Comparison of ENCODE assay signal across 24 cellular contexts in genomic region chr2:15670981-15671380, GRCh38.
DNase-seq lines count a peak whose midpoint lies in the region; ATAC-seq and TF ChIP-seq lines count a peak whose summit lies in the region.
"Had no signal": no experiment of that assay in that cellular context is flagged by ENCODE, and none has a peak within 500 bp of the region (broad histone marks: within the 10 kb centered on the region; RNA-seq: fewer than 3 reads in every experiment).

No MANE protein-coding gene starts in this region.

- H3K9me3 ChIP-seq in WERI-Rb-1 (ENCODE audit: severe bottlenecking): peaks cover 5% of the 10 kb centered on the region
- H3K9me3 ChIP-seq in neuronal stem cell (replicated peaks in 1 of 2; ENCODE audit: control insufficient read depth in 2 of 2, insufficient read depth in 1 of 2, low read depth in 1 of 2, low read length in 2 of 2): peaks cover 0 to 3% of the 10 kb centered on the region in 2 donors
- no peaks in the 10 kb centered on the region for H3K9me3 ChIP-seq in Karpas-422 (ENCODE audit: low read length)
- H3K9me3 ChIP-seq: BE2C, BLaER1 had no signal

- no peak overlapping the region for H4K8ac ChIP-seq in neuronal stem cell (ENCODE audit: low read depth, low read length)

- WGBS in neuronal stem cell (ENCODE audit: extremely low coverage in 2 of 2, insufficient read length in 2 of 2, insufficient replicate concordance in 1 of 2), 2 donors: no CpG with 5 or more reads among the region's 2 CpGs

- no peak overlapping the region for H2BK5ac ChIP-seq in neuronal stem cell (ENCODE audit: low read length)

- no peak overlapping the region for H2BK12ac ChIP-seq in neuronal stem cell (ENCODE audit: low read length)

- intact Hi-C loops in posterior vena cava (cut with DNase I): loop anchor here in 1 of 2 donors (5.0 kb wide), 1 partner anchor 1511 kb away; no protein-coding TSS in a partner anchor

- H3K9ac ChIP-seq in neuronal stem cell (ENCODE audit: low read depth, low read length, poor library complexity): no peak overlapping the region
- H3K9ac ChIP-seq in Karpas-422 (ENCODE audit: low read length): no peak overlapping the region
- H3K9ac ChIP-seq: BLaER1 had no signal

- H3K9me2 ChIP-seq in Karpas-422 (replicated peaks; ENCODE audit: insufficient read depth, low read length): no peaks in the 10 kb centered on the region

- peak; percentile 94 for DNase-seq in SK-N-DZ (ENCODE audit: low spot score)
- DNase-seq in WERI-Rb-1: peak; percentile 5
- DNase-seq in neuronal stem cell (ENCODE audit: low spot score): no peak
- DNase-seq in posterior vena cava (ENCODE audit: low spot score): peak; percentile 66
- DNase-seq in effector memory CD8-positive, alpha-beta T cell: no peak
- no peak for DNase-seq in Karpas-422
- DNase-seq: 8988T; ACHN; BE2C; C1 segment of cervical spinal cord; CD4-positive, alpha-beta memory T cell; CD4-positive, CD25-positive, alpha-beta regulatory T cell; CD8-positive, alpha-beta memory T cell; COR-L47; DMS 273 treated with DMSO at 0.1 percent for 48 hours; DMS153; DMS79; DND-41; EL; GDM1 had no signal

- no peaks in the 10 kb centered on the region for H3K79me2 ChIP-seq in Karpas-422 (ENCODE audit: low read length)

- H3K14ac ChIP-seq in neuronal stem cell (ENCODE audit: low read length): no peak overlapping the region

- H3K27ac Mint-ChIP-seq in effector memory CD8-positive, alpha-beta T cell: no peak overlapping the region
- H3K27ac Mint-ChIP-seq: CD14-positive monocyte; CD4-positive, alpha-beta memory T cell; CD4-positive, CD25-positive, alpha-beta regulatory T cell; CD8-positive, alpha-beta memory T cell had no signal

- H3K4me2 ChIP-seq in neuronal stem cell (ENCODE audit: insufficient read depth, low read length, poor library complexity, severe bottlenecking) (no peak overlapping the region), Karpas-422 (ENCODE audit: low read depth, low read length, poor library complexity, severe bottlenecking) (no peak overlapping the region)
- H3K4me2 ChIP-seq: BLaER1 had no signal

- H3K27me3 Mint-ChIP-seq in effector memory CD8-positive, alpha-beta T cell: peaks cover 17 to 48% of the 10 kb centered on the region in 2 donors
- H3K27me3 Mint-ChIP-seq: CD4-positive, CD25-positive, alpha-beta regulatory T cell had no signal

- H2AK5ac ChIP-seq in neuronal stem cell (ENCODE audit: low read depth, low read length): peak overlapping the region; percentile 44

- no peak overlapping the region for H3K4me3 Mint-ChIP-seq in effector memory CD8-positive, alpha-beta T cell
- H3K4me3 Mint-ChIP-seq: CD14-positive monocyte; CD4-positive, alpha-beta memory T cell; CD4-positive, CD25-positive, alpha-beta regulatory T cell; CD8-positive, alpha-beta memory T cell had no signal

- no peaks in the 10 kb centered on the region for H3K9me3 Mint-ChIP-seq in effector memory CD8-positive, alpha-beta T cell
- H3K9me3 Mint-ChIP-seq: CD4-positive, CD25-positive, alpha-beta regulatory T cell; CD8-positive, alpha-beta memory T cell had no signal

- ATAC-seq in activated CD4-positive, CD25-positive, alpha-beta regulatory T cell treated with anti-CD3 and anti-CD28 coated beads, Interleukin-2, amount 50 U/mL, for 24 hours: no peak
- ATAC-seq in effector memory CD8-positive, alpha-beta T cell (replicated peaks): no peak
- ATAC-seq: GM12878 had no signal

- no peak overlapping the region for H4K91ac ChIP-seq in neuronal stem cell (ENCODE audit: low read depth, low read length, poor library complexity)

- H3K4me1 ChIP-seq in neuronal stem cell (ENCODE audit: control insufficient read depth in 2 of 2, insufficient read depth in 1 of 2, low read depth in 1 of 2, low read length in 2 of 2) (peaks cover 4 to 24% of the 10 kb centered on the region in 2 donors), Karpas-422 (ENCODE audit: low read length) (no peaks in the 10 kb centered on the region)
- H3K4me1 ChIP-seq: BE2C had no signal

- no peak overlapping the region for H3K27ac ChIP-seq in WERI-Rb-1
- no peak overlapping the region for H3K27ac ChIP-seq in neuronal stem cell (replicated peaks; ENCODE audit: low read length)
- no peak overlapping the region for H3K27ac ChIP-seq in Karpas-422 (ENCODE audit: low read length)
- H3K27ac ChIP-seq: BLaER1 had no signal

- H3K4ac ChIP-seq in neuronal stem cell (ENCODE audit: low read length): no peak overlapping the region

- no peak for TF ChIP-seq CTCF in WERI-Rb-1 (IDR thresholded peaks at IDR 0.05; ENCODE audit: low read depth, low read length)

- no peaks in the 10 kb centered on the region for H3K36me3 Mint-ChIP-seq in effector memory CD8-positive, alpha-beta T cell (ENCODE audit: insufficient read depth)
- H3K36me3 Mint-ChIP-seq: CD14-positive monocyte; CD4-positive, alpha-beta memory T cell; CD4-positive, CD25-positive, alpha-beta regulatory T cell; CD8-positive, alpha-beta memory T cell had no signal

- H3K4me3 ChIP-seq in WERI-Rb-1 (ENCODE audit: low read depth, low read length) (no peak overlapping the region), neuronal stem cell (ENCODE audit: low read length in 2 of 2) (no peak overlapping the region), Karpas-422 (ENCODE audit: low read length) (no peak overlapping the region)
- H3K4me3 ChIP-seq: BLaER1, GM12878 had no signal

- no peaks in the 10 kb centered on the region for H3K79me1 ChIP-seq in neuronal stem cell (ENCODE audit: low read depth, low read length)

- peak overlapping the region; percentile 47 for H2BK15ac ChIP-seq in neuronal stem cell (ENCODE audit: low read length)

- no peak overlapping the region for H3K18ac ChIP-seq in neuronal stem cell (ENCODE audit: low read length)

- no peak overlapping the region for H2AFZ ChIP-seq in neuronal stem cell (ENCODE audit: low read length)
- H2AFZ ChIP-seq in Karpas-422 (ENCODE audit: low read length): no peak overlapping the region

- H3K36me3 ChIP-seq in WERI-Rb-1: no peaks in the 10 kb centered on the region
- H3K36me3 ChIP-seq in neuronal stem cell (replicated peaks in 1 of 2; ENCODE audit: control insufficient read depth in 2 of 2, insufficient read depth in 2 of 2, low read length in 2 of 2): no peaks in the 10 kb centered on the region
- H3K36me3 ChIP-seq in Karpas-422 (ENCODE audit: insufficient read depth, low read length): no peaks in the 10 kb centered on the region
- H3K36me3 ChIP-seq: BE2C, BLaER1 had no signal

- H3K4me1 Mint-ChIP-seq in effector memory CD8-positive, alpha-beta T cell (ENCODE audit: low read depth in 2 of 2): peaks cover 0 to 2% of the 10 kb centered on the region in 2 donors
- H3K4me1 Mint-ChIP-seq: CD14-positive monocyte; CD4-positive, CD25-positive, alpha-beta regulatory T cell; CD8-positive, alpha-beta memory T cell had no signal

- H4K20me1 ChIP-seq in Karpas-422 (ENCODE audit: insufficient read depth, low read depth, low read length): no peaks in the 10 kb centered on the region
- H4K20me1 ChIP-seq: BLaER1 had no signal

- no peak overlapping the region for H3K23ac ChIP-seq in neuronal stem cell (ENCODE audit: low read depth, low read length, poor library complexity)

- H2BK120ac ChIP-seq in neuronal stem cell (ENCODE audit: low read depth, low read length): no peak overlapping the region

- H3K27me3 ChIP-seq in WERI-Rb-1 (ENCODE audit: insufficient read depth, low read depth, severe bottlenecking) (no peaks in the 10 kb centered on the region), neuronal stem cell (ENCODE audit: control insufficient read depth in 3 of 3, insufficient read depth in 3 of 3, low read depth in 1 of 3, low read length in 3 of 3) (no peaks in the 10 kb centered on the region), Karpas-422 (ENCODE audit: low read length) (no peaks in the 10 kb centered on the region)
- H3K27me3 ChIP-seq: BE2C, BLaER1 had no signal

Comparison
In these comparisons a context has a peak if more than half of its experiments do, and no peak if none do; other contexts are left out.
1. DNase-seq: peak in SK-N-DZ (single experiment), WERI-Rb-1 (single experiment) and posterior vena cava (single experiment); none in neuronal stem cell (single experiment), effector memory CD8-positive, alpha-beta T cell (0 of 3) and Karpas-422 (single experiment).